8 cellular contexts compared by ENCODE assay signal in genomic region chr4:83011779-83012630, GRCh38. TPM values are rescaled to one million over a fixed set of nuclear protein-coding genes. Genes with fewer than 3 reads are reported as not detected.
A peak's percentile ranks its signal among the peaks of the same experiment; 100 is the strongest.
DNase-seq lines count a peak whose midpoint lies in the region; ATAC-seq and TF ChIP-seq lines count a peak whose summit lies in the region.

No MANE protein-coding gene starts in this region.

- WGBS in adrenal gland, 4 donors = 0 to 2% (median 1%) methylated on average over 19 to 41 of the region's 41 CpGs
- WGBS in prostate gland = 1% methylated on average over 36 of the region's 41 CpGs

- no peaks in the 10 kb centered on the region for H3K27me3 ChIP-seq in OCI-LY3 (ENCODE audit: low read depth, low read length)
- no peaks in the 10 kb centered on the region for H3K27me3 ChIP-seq in adrenal gland
- H3K27me3 ChIP-seq in prostate gland (replicated peaks; ENCODE audit: insufficient read depth) = no peaks in the 10 kb centered on the region

- no peak for TF ChIP-seq POLR2A in adrenal gland (IDR thresholded peaks at IDR 0.05)
- TF ChIP-seq POLR2A in prostate gland (IDR thresholded peaks at IDR 0.05) = no peak

- peak overlapping the region; percentile 85 for H3K4me2 ChIP-seq in OCI-LY3 (ENCODE audit: low read length)

- no peaks in the 10 kb centered on the region for H4K20me1 ChIP-seq in OCI-LY3 (ENCODE audit: insufficient read depth, low read length)

- intact Hi-C loops in adrenal gland (cut with DNase I) (no loop called here), prostate gland (cut with DNase I) (loop anchor here (2.0 to 5.0 kb wide), 4 partner anchors 23 to 445 kb away; partner anchors contain the start of genes COPS4, HELQ, MRPS18C and THAP9)

- H3K9me3 ChIP-seq in OCI-LY3 (ENCODE audit: insufficient read depth, low read length) = no peaks in the 10 kb centered on the region
- H3K9me3 ChIP-seq in adrenal gland (replicated peaks in 1 of 3) = no peaks in the 10 kb centered on the region
- no peaks in the 10 kb centered on the region for H3K9me3 ChIP-seq in prostate gland

- peak; percentile 11 for ATAC-seq in HG02852 (IDR thresholded peaks at IDR 0.05; ENCODE audit: unreplicated experiment)
- no peak for ATAC-seq in GM21367 (IDR thresholded peaks at IDR 0.05; ENCODE audit: unreplicated experiment)

- H3K27ac ChIP-seq in OCI-LY3 (ENCODE audit: low read length) (peak overlapping the region; percentile 56), adrenal gland (peak overlapping the region; percentile 46 to 94 (median 84)), prostate gland (peak overlapping the region; percentile 88 to 90)

- no peak for TF ChIP-seq CTCF in OCI-LY3 (IDR thresholded peaks at IDR 0.05; ENCODE audit: low read depth, low read length)
- no peak for TF ChIP-seq CTCF in adrenal gland (IDR thresholded peaks at IDR 0.05)
- no peak for TF ChIP-seq CTCF in prostate gland (IDR thresholded peaks at IDR 0.05)

- peak overlapping the region; percentile 77 for H3K9ac ChIP-seq in OCI-LY3 (ENCODE audit: low read length)

- H2AFZ ChIP-seq in OCI-LY3 (ENCODE audit: low read depth, low read length) = no peak overlapping the region; the same call in 1 of the 2 replicates

- DNase-seq in activated T-cell treated with anti-CD3 and anti-CD28 coated beads for 48 hours (ENCODE audit: low read depth) (peak; percentile 45), adrenal gland (peak in 6 of 7 donors; percentile 36 to 68 (median 44)), hepatic stellate cell (ENCODE audit: low spot score) (peak; percentile 42), prostate gland (ENCODE audit: low spot score) (peak; percentile 27)
- no peak for DNase-seq in activated T-cell treated with anti-CD3 and anti-CD28 coated beads, Interleukin-2, amount 50 U/mL, for 1 hour

- peaks cover 55% of the 10 kb centered on the region for H3K79me2 ChIP-seq in OCI-LY3 (ENCODE audit: low read length)

- H3K36me3 ChIP-seq in OCI-LY3 (replicated peaks; ENCODE audit: low read depth, low read length) (no peaks in the 10 kb centered on the region), adrenal gland (replicated peaks in 1 of 2) (no peaks in the 10 kb centered on the region), prostate gland (no peaks in the 10 kb centered on the region)

- peaks cover 21% of the 10 kb centered on the region for H3K4me1 ChIP-seq in OCI-LY3 (ENCODE audit: low read length)
- peaks cover 4 to 31% of the 10 kb centered on the region in 2 donors for H3K4me1 ChIP-seq in adrenal gland (replicated peaks in 1 of 2)
- H3K4me1 ChIP-seq in prostate gland (replicated peaks) = no peaks in the 10 kb centered on the region

- H3K4me3 ChIP-seq in OCI-LY3 (ENCODE audit: low read length) = peak overlapping the region; percentile 89
- H3K4me3 ChIP-seq in adrenal gland = peak overlapping the region; percentile 51 to 78 (median 68)
- peak overlapping the region; percentile 61 to 82 for H3K4me3 ChIP-seq in prostate gland

RNA-seq across cellular contexts. Expression of gene LIN54, which starts 1.4 kb away (rescaled TPM):
- 10 to 100 TPM in 4 of 8 donors, 1 to 10 TPM in 4; 6.8 to 12.7 (median 9.8) TPM for total RNA-seq in adrenal gland
- 10 to 100 TPM in 1 of 3 donors, 1 to 10 TPM in 2; 1.4 to 11.0 (median 2.0) TPM for polyA plus RNA-seq in adrenal gland
- total RNA-seq in prostate gland = 10 to 100 TPM in 1 of 2 donors, 1 to 10 TPM in 1; 9.7 to 13.9 TPM

RNA-seq across cellular contexts. Expression of gene COPS4, which starts 23.0 kb away (rescaled TPM):
- total RNA-seq in adrenal gland (10 to 100 TPM; 36.5 to 67.4 (median 45.5) TPM), prostate gland (10 to 100 TPM; 50.5 to 56.9 TPM)
- 100 to 1,000 TPM in 1 of 3 donors, 10 to 100 TPM in 2; 13.4 to 110 (median 18.4) TPM for polyA plus RNA-seq in adrenal gland
